In the genomic region with DNA sequence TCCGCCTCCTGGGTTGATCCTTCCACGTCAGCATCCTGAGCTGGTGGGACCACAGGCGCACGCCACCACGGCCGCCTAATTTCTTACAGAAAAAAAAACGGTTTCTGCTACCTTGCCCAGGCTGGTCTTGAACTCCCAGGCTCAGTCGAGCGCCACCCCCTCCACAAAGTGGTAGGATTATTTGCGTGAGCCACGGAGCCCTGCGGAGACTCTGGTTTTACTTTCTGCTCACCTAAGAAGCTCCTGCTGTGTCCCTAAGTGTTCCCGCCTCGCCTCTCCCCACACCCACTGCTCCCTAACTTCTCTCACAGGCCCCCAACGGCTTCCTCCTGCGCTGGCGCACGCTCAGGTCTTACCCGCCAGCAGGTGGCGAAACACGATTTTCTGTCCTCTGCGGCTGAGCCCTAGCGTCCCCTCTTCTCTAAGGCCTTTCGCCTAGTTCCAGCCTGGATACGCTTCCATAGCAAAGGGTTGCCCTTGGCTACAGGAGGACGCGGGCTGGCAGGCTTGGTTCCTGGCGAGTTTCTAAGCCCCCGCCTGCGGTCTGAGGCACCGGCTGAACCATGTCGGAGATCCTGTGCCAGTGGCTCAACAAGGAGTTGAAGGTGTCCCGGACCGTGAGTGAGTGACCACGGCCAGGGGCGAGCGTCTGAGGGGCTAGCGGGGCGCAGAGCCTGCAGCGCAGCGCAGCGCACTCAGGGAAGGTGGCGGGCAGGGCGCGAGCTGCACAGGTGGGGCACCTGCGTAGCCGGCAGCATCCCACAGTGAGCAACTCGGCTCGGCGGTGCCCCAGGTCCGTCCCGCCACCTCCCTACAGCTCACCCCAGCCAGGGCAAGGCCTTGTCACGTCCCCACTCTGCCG, we compare ENCODE assay signal across 7 cellular contexts.
DNase-seq lines count a peak whose midpoint lies in the region; ATAC-seq and FAIRE-seq lines count a peak whose summit lies in the region.

A gene with protein sequence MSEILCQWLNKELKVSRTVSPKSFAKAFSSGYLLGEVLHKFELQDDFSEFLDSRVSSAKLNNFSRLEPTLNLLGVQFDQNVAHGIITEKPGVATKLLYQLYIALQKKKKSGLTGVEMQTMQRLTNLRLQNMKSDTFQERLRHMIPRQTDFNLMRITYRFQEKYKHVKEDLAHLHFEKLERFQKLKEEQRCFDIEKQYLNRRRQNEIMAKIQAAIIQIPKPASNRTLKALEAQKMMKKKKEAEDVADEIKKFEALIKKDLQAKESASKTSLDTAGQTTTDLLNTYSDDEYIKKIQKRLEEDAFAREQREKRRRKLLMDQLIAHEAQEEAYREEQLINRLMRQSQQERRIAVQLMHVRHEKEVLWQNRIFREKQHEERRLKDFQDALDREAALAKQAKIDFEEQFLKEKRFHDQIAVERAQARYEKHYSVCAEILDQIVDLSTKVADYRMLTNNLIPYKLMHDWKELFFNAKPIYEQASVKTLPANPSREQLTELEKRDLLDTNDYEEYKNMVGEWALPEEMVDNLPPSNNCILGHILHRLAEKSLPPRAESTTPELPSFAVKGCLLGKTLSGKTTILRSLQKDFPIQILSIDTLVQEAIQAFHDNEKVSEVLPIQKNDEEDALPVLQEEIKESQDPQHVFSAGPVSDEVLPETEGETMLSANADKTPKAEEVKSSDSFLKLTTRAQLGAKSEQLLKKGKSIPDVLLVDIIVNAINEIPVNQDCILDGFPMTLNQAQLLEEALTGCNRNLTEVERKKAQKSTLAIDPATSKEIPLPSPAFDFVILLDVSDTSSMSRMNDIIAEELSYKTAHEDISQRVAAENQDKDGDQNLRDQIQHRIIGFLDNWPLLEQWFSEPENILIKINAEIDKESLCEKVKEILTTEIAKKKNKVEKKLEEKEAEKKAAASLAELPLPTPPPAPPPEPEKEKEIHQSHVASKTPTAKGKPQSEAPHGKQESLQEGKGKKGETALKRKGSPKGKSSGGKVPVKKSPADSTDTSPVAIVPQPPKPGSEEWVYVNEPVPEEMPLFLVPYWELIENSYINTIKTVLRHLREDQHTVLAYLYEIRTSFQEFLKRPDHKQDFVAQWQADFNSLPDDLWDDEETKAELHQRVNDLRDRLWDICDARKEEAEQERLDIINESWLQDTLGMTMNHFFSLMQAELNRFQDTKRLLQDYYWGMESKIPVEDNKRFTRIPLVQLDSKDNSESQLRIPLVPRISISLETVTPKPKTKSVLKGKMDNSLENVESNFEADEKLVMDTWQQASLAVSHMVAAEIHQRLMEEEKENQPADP (N-terminal part only) (plus strand): TSS at position 429 of the 862 bp plus-strand sequence. CDS start 135 bp downstream, at position 564.

- H3K36me3 ChIP-seq in endocrine pancreas (ENCODE audit: control insufficient read depth, insufficient read depth, low read length), result no peaks in the 10 kb centered on the region

- H3K27me3 ChIP-seq in endocrine pancreas (ENCODE audit: control insufficient read depth, insufficient read depth, low read length), result no peaks in the 10 kb centered on the region

- no peaks in the 10 kb centered on the region for H3K9me3 ChIP-seq in endocrine pancreas (ENCODE audit: control insufficient read depth, low read length)

- H3K36me3 Mint-ChIP-seq in memory B cell, result no peaks in the 10 kb centered on the region

- FAIRE-seq in GM18507 (lab: Jason Lieb, UNC), result peak; percentile 70

- DNase-seq in GM18507 (ENCODE audit: extremely low spot score, insufficient read length, low read depth) (peak; percentile 39), NCI-H69 (lab: John Stamatoyannopoulos, UW) (peak; percentile 91), memory B cell (ENCODE audit: low spot score in 2 of 2) (peak; percentile 3 to 10)
- DNase-seq in activated CD8-positive, alpha-beta memory T cell treated with anti-CD3 and anti-CD28 coated beads for 4 hours (ENCODE audit: low read depth in 2 of 2), result peak; percentile 50 to 57
- DNase-seq in stimulated activated CD4-positive, alpha-beta T cell treated with anti-CD3 and anti-CD28 coated beads, TNF-alpha, amount 100 ng/mL, for 48 hours (ENCODE audit: low read depth in 3 of 3), result peak; percentile 58 to 72 (median 72)

- H3K4me3 Mint-ChIP-seq in memory B cell, result peak within 1 kb of the TSS; percentile 83

- peaks cover 6% of the 10 kb centered on the region for H3K4me1 Mint-ChIP-seq in memory B cell

- peak within 1 kb of the TSS; percentile 1 for H3K27ac Mint-ChIP-seq in memory B cell

- H3K4me1 ChIP-seq in endocrine pancreas (ENCODE audit: control insufficient read depth, insufficient read depth, low read length), result no peaks in the 10 kb centered on the region

- ATAC-seq in HG03103 (IDR thresholded peaks at IDR 0.05; ENCODE audit: low read depth, unreplicated experiment) (peak; percentile 75), memory B cell (ENCODE audit: low read depth) (peak; percentile 81)

- peaks cover 5% of the 10 kb centered on the region for H3K27me3 Mint-ChIP-seq in memory B cell

- H3K9me3 Mint-ChIP-seq in memory B cell, result peaks cover 9% of the 10 kb centered on the region

- peak within 1 kb of the TSS; percentile 84 for H3K4me3 ChIP-seq in endocrine pancreas (ENCODE audit: control insufficient read depth, insufficient read depth, low read length)

- peak within 1 kb of the TSS; percentile 88 for H3K9ac ChIP-seq in endocrine pancreas (ENCODE audit: control insufficient read depth, insufficient read depth, low read length)

Comparison
In these comparisons a context has a peak if more than half of its experiments do, and no peak if none do; other contexts are left out.
1. Peak in every context shown above with its lines: DNase-seq, ATAC-seq and H3K4me3 ChIP-seq.
2. DNase-seq: peak in every context shown above with its lines; median percentile 91 in NCI-H69; 72 in stimulated activated CD4-positive, alpha-beta T cell treated with anti-CD3 and anti-CD28 coated beads, TNF-alpha, amount 100 ng/mL, for 48 hours; 54 in activated CD8-positive, alpha-beta memory T cell treated with anti-CD3 and anti-CD28 coated beads for 4 hours; 39 in GM18507; 6 in memory B cell.